10 cellular contexts compared by ENCODE assay signal in genomic region chr6:37514840-37515239, GRCh38. TPM values are rescaled to one million over a fixed set of nuclear protein-coding genes. Genes with fewer than 3 reads are reported as not detected.
DNase-seq lines count a peak whose midpoint lies in the region; ATAC-seq, FAIRE-seq and TF ChIP-seq lines count a peak whose summit lies in the region.
"Had no signal": no experiment of that assay in that cellular context is flagged by ENCODE, and none has a peak within 500 bp of the region (broad histone marks: within the 10 kb centered on the region; RNA-seq: fewer than 3 reads in every experiment).

No MANE protein-coding gene starts in this region.

- H3K4me3 ChIP-seq in small intestine (ENCODE audit: low read depth in 1 of 2, low read length in 2 of 2) = no peak overlapping the region
- H3K4me3 ChIP-seq: upper lobe of left lung had no signal

- H3K9me3 Mint-ChIP-seq in HFFc6 = no peaks in the 10 kb centered on the region
- no peaks in the 10 kb centered on the region for H3K9me3 Mint-ChIP-seq in activated T-helper 2 cell treated with anti-CD3 and anti-CD28 coated beads, Interferon-gamma antibody, Interleukin-2, Interleukin-4, amounts not matched to agents 10 μg/mL and 5 μg/mL and 100 μg/mL, durations not matched to agents 14 hours and 24 hours and 36 hours
- no peaks in the 10 kb centered on the region for H3K9me3 Mint-ChIP-seq in natural killer cell

- H3K27ac Mint-ChIP-seq in HFFc6 (no peak overlapping the region), natural killer cell (peak overlapping the region; percentile 90 to 96)
- H3K27ac Mint-ChIP-seq in activated T-helper 2 cell treated with anti-CD3 and anti-CD28 coated beads, Interferon-gamma antibody, Interleukin-2, Interleukin-4, amounts not matched to agents 10 μg/mL and 5 μg/mL and 100 μg/mL, durations not matched to agents 14 hours and 24 hours and 36 hours = peak overlapping the region; percentile 77

- FAIRE-seq in small intestine (lab: Jason Lieb, UNC) = no peak

- H3K27me3 Mint-ChIP-seq in HFFc6 (ENCODE audit: insufficient read depth) (peaks cover 64% of the 10 kb centered on the region), natural killer cell (ENCODE audit: low read depth in 2 of 2) (peaks cover 0 to 9% of the 10 kb centered on the region in 2 donors)
- no peaks in the 10 kb centered on the region for H3K27me3 Mint-ChIP-seq in activated T-helper 2 cell treated with anti-CD3 and anti-CD28 coated beads, Interferon-gamma antibody, Interleukin-2, Interleukin-4, amounts not matched to agents 10 μg/mL and 5 μg/mL and 100 μg/mL, durations not matched to agents 14 hours and 24 hours and 36 hours (ENCODE audit: low read depth)

- ATAC-seq in natural killer cell (no peak), Right ventricle myocardium superior (ENCODE audit: poor library complexity) (no peak)

- 69 to 80% (median 76%) methylated on average over 7 of the region's 7 CpGs for WGBS in small intestine, 3 donors

- H3K27ac ChIP-seq in small intestine (ENCODE audit: low read depth in 1 of 2, low read length in 1 of 2) = no peak overlapping the region

- no peaks in the 10 kb centered on the region for H3K36me3 ChIP-seq in small intestine (ENCODE audit: control insufficient read depth in 2 of 2, insufficient read depth in 2 of 2, low read length in 2 of 2)
- H3K36me3 ChIP-seq: upper lobe of left lung had no signal

- DNase-seq in NCI-H1092 treated with DMSO at 0.1 percent for 48 hours (lab: John Stamatoyannopoulos, UW) (peak; percentile 9), NCI-H1092 (lab: John Stamatoyannopoulos, UW) (no peak), HFFc6 (no peak), natural killer cell (no peak), small intestine (no peak), Right ventricle myocardium superior (no peak), NCI-H510A (lab: John Stamatoyannopoulos, UW) (no peak)
- no peak for DNase-seq in activated T-helper 2 cell treated with anti-CD3 and anti-CD28 coated beads, Interferon-gamma antibody, Interleukin-2, Interleukin-4, amounts not matched to agents 10 μg/mL and 5 μg/mL and 100 μg/mL, durations not matched to agents 14 hours and 24 hours and 36 hours (ENCODE audit: low spot score)
- DNase-seq: NCI-H1694 had no signal

- H3K4me1 Mint-ChIP-seq in HFFc6 (ENCODE audit: low read depth) (peaks cover 22% of the 10 kb centered on the region), natural killer cell (peaks cover 53 to 67% of the 10 kb centered on the region in 2 donors)
- H3K4me1 Mint-ChIP-seq in activated T-helper 2 cell treated with anti-CD3 and anti-CD28 coated beads, Interferon-gamma antibody, Interleukin-2, Interleukin-4, amounts not matched to agents 10 μg/mL and 5 μg/mL and 100 μg/mL, durations not matched to agents 14 hours and 24 hours and 36 hours (ENCODE audit: low read depth) = peaks cover 52% of the 10 kb centered on the region

- TF ChIP-seq CTCF in HFFc6 (IDR thresholded peaks at IDR 0.05) = no peak
- no peak for TF ChIP-seq CTCF in natural killer cell (IDR thresholded peaks at IDR 0.05)

- H3K4me1 ChIP-seq in small intestine (ENCODE audit: control insufficient read depth in 2 of 2, insufficient read depth in 1 of 2, low read depth in 1 of 2, low read length in 1 of 2) = peaks cover 0 to 4% of the 10 kb centered on the region in 2 donors

- H3K27me3 ChIP-seq in small intestine (ENCODE audit: control insufficient read depth in 2 of 2, insufficient read depth in 2 of 2, low read length in 2 of 2) = no peaks in the 10 kb centered on the region

- H3K4me3 Mint-ChIP-seq in HFFc6 = peak overlapping the region; percentile 45
- H3K4me3 Mint-ChIP-seq in activated T-helper 2 cell treated with anti-CD3 and anti-CD28 coated beads, Interferon-gamma antibody, Interleukin-2, Interleukin-4, amounts not matched to agents 10 μg/mL and 5 μg/mL and 100 μg/mL, durations not matched to agents 14 hours and 24 hours and 36 hours (ENCODE audit: low read depth) = no peak overlapping the region
- no peak overlapping the region for H3K4me3 Mint-ChIP-seq in natural killer cell

- H3K9me3 ChIP-seq in small intestine (ENCODE audit: control insufficient read depth, low read depth) = no peaks in the 10 kb centered on the region
- H3K9me3 ChIP-seq: upper lobe of left lung had no signal

- H3K36me3 Mint-ChIP-seq in HFFc6 (ENCODE audit: low read depth) (no peaks in the 10 kb centered on the region), natural killer cell (no peaks in the 10 kb centered on the region)
- no peaks in the 10 kb centered on the region for H3K36me3 Mint-ChIP-seq in activated T-helper 2 cell treated with anti-CD3 and anti-CD28 coated beads, Interferon-gamma antibody, Interleukin-2, Interleukin-4, amounts not matched to agents 10 μg/mL and 5 μg/mL and 100 μg/mL, durations not matched to agents 14 hours and 24 hours and 36 hours (ENCODE audit: low read depth)

- intact Hi-C loops in activated T-helper 2 cell treated with anti-CD3 and anti-CD28 coated beads, Interferon-gamma antibody, Interleukin-2, Interleukin-4, amounts not matched to agents 10 μg/mL and 5 μg/mL and 100 μg/mL, durations not matched to agents 14 hours and 24 hours and 36 hours (cut with micrococcal nuclease) = loop anchor here (10.0 kb wide), 1 partner anchor 1600 kb away; the partner anchor contains the start of gene SAYSD1
- intact Hi-C loops in natural killer cell (cut with micrococcal nuclease) = loop anchor here (5.0 kb wide), 1 partner anchor 83 kb away; the partner anchor contains the start of gene CMTR1
- intact Hi-C loops in Right ventricle myocardium superior (cut with DNase I) = no loop called here

RNA-seq across cellular contexts. Expression of gene CCDC167, which starts 15.1 kb away (rescaled TPM):
- total RNA-seq in HFFc6 (2021; fragmentation: NEBNext Ultra II Directional; extraction: Animal tissue kit (Norgen Biotek cat#: 25700)) = 10 to 100 TPM; 19.0 to 23.8 (median 22.4) TPM
- 69.8 and 76.9 TPM in 2 replicates for total RNA-seq in activated T-helper 2 cell treated with anti-CD3 and anti-CD28 coated beads, Interferon-gamma antibody, Interleukin-2, Interleukin-4, amounts not matched to agents 10 μg/mL and 5 μg/mL and 100 μg/mL, durations not matched to agents 14 hours and 24 hours and 36 hours
- total RNA-seq in natural killer cell (10 to 100 TPM; 10.2 to 27.4 (median 19.4) TPM), Right ventricle myocardium superior (24.4 TPM)
- polyA plus RNA-seq in small intestine = 10 to 100 TPM; 25.0 to 54.3 (median 25.7) TPM
